ENCODE assay signal across 8 cellular contexts in the genomic region with DNA sequence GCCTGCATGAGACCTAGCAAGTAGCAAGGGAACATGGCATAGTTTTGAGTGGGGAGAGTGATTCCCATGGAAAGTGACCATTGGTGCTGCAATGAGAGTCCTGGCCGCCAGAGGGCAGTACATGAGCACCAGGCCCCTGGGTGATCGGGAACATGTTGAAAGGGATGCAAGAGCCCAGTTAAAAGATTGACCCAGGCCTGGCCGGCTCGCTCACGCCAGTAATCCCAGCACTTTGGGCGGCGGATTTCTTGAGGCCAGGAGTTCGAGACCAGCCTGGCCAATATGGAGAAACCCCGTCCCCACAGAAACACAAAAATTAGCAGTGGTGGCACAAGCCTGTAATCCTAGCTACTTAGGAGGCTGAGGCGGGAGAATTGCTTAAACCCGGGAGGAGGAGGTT. TPM values are rescaled to one million over a fixed set of nuclear protein-coding genes. Genes with fewer than 3 reads are reported as not detected.
A peak's percentile ranks its signal among the peaks of the same experiment; 100 is the strongest.
DNase-seq lines count a peak whose midpoint lies in the region; ATAC-seq and TF ChIP-seq lines count a peak whose summit lies in the region.

No MANE protein-coding gene starts in this region.

- no peaks in the 10 kb centered on the region for H3K36me3 Mint-ChIP-seq in Calu3 (ENCODE audit: insufficient read depth, unreplicated experiment)
- no peaks in the 10 kb centered on the region for H3K36me3 Mint-ChIP-seq in activated naive CD8-positive, alpha-beta T cell treated with anti-CD3 and anti-CD28 coated beads, Interleukin-2, amount 50 U/mL, for 24 hours (ENCODE audit: low read depth)

- DNase-seq in Calu3 (peak; percentile 73), GM20000 (ENCODE audit: low spot score) (peak; percentile 73), SW 1271 (lab: John Stamatoyannopoulos, UW) (peak; percentile 2 to 45), right atrium auricular region (ENCODE audit: low spot score) (peak; percentile 80), gastrocnemius medialis (peak; percentile 19 to 47), SHP77 (lab: John Stamatoyannopoulos, UW) (no peak)
- peak; percentile 66 for DNase-seq in activated naive CD8-positive, alpha-beta T cell treated with anti-CD3 and anti-CD28 coated beads, Interleukin-2, amount 50 U/mL, for 24 hours

- TF ChIP-seq POLR2A in gastrocnemius medialis (IDR thresholded peaks at IDR 0.05) = no peak

- no peak overlapping the region for H3K27ac ChIP-seq in right atrium auricular region
- H3K27ac ChIP-seq in gastrocnemius medialis = no peak overlapping the region

- no peaks in the 10 kb centered on the region for H3K4me1 Mint-ChIP-seq in Calu3 (ENCODE audit: low read depth, unreplicated experiment)
- no peaks in the 10 kb centered on the region for H3K4me1 Mint-ChIP-seq in activated naive CD8-positive, alpha-beta T cell treated with anti-CD3 and anti-CD28 coated beads, Interleukin-2, amount 50 U/mL, for 24 hours

- H3K4me1 ChIP-seq in right atrium auricular region (no peaks in the 10 kb centered on the region), gastrocnemius medialis (no peaks in the 10 kb centered on the region)

- H3K27me3 Mint-ChIP-seq in Calu3 (ENCODE audit: unreplicated experiment) = no peaks in the 10 kb centered on the region
- H3K27me3 Mint-ChIP-seq in activated naive CD8-positive, alpha-beta T cell treated with anti-CD3 and anti-CD28 coated beads, Interleukin-2, amount 50 U/mL, for 24 hours = peaks cover 15% of the 10 kb centered on the region

- H3K27me3 ChIP-seq in right atrium auricular region (no peaks in the 10 kb centered on the region), gastrocnemius medialis (no peaks in the 10 kb centered on the region)

- intact Hi-C loops in Calu3 (cut with micrococcal nuclease; ENCODE audit: unreplicated experiment) (loop anchor here (1.0 to 5.0 kb wide), 3 partner anchors 41 to 77 kb away; no protein-coding TSS in a partner anchor), gastrocnemius medialis (cut with DNase I; ENCODE audit: low total_unique reads) (loop anchor here (1.0 kb wide), 1 partner anchor 77 kb away; no protein-coding TSS in a partner anchor)

- no peak overlapping the region for H3K27ac Mint-ChIP-seq in Calu3 (ENCODE audit: unreplicated experiment)
- H3K27ac Mint-ChIP-seq in activated naive CD8-positive, alpha-beta T cell treated with anti-CD3 and anti-CD28 coated beads, Interleukin-2, amount 50 U/mL, for 24 hours = no peak overlapping the region

- ATAC-seq in HG03558 (IDR thresholded peaks at IDR 0.05; ENCODE audit: extremely low read depth, unreplicated experiment) = peak; percentile 88
- peak; percentile 65 for ATAC-seq in activated naive CD8-positive, alpha-beta T cell treated with anti-CD3 and anti-CD28 coated beads, Interleukin-2, amount 50 U/mL, for 24 hours
- ATAC-seq in gastrocnemius medialis = peak in 1 of 2 donors; percentile 68

- in situ Hi-C loops in gastrocnemius medialis (cut with MboI; ENCODE audit: low sequenced_read_pairs in 4 of 4) = loop anchor here in 2 of 4 donors (5.0 to 10.0 kb wide), 2 partner anchors 74 to 76 kb away; no protein-coding TSS in a partner anchor

- H3K36me3 ChIP-seq in right atrium auricular region (no peaks in the 10 kb centered on the region), gastrocnemius medialis (no peaks in the 10 kb centered on the region)

- no peaks in the 10 kb centered on the region for H3K9me3 ChIP-seq in right atrium auricular region
- H3K9me3 ChIP-seq in gastrocnemius medialis = no peaks in the 10 kb centered on the region

- BruUV-seq in Calu3 (replicated peaks; lab: Mats Ljungman, UMichigan) = no TSS peak

- H3K9me3 Mint-ChIP-seq in Calu3 (ENCODE audit: low read depth, unreplicated experiment) = no peaks in the 10 kb centered on the region
- H3K9me3 Mint-ChIP-seq in activated naive CD8-positive, alpha-beta T cell treated with anti-CD3 and anti-CD28 coated beads, Interleukin-2, amount 50 U/mL, for 24 hours = no peaks in the 10 kb centered on the region

- CTCF ChIA-PET in Calu3 (lab: Charles Lee) = interaction anchor here (0.8 to 3.7 kb wide), 5 partner anchors 21 to 80 kb away, joined by 3 to 41 read pairs (median 4); a partner anchor contains a TSS

- H3K4me3 Mint-ChIP-seq in Calu3 (ENCODE audit: low read depth, unreplicated experiment) = no peak overlapping the region
- no peak overlapping the region for H3K4me3 Mint-ChIP-seq in activated naive CD8-positive, alpha-beta T cell treated with anti-CD3 and anti-CD28 coated beads, Interleukin-2, amount 50 U/mL, for 24 hours

- H3K4me3 ChIP-seq in right atrium auricular region (no peak overlapping the region), gastrocnemius medialis (no peak overlapping the region)

- peak; percentile 87 for TF ChIP-seq CTCF in Calu3 (IDR thresholded peaks at IDR 0.05; ENCODE audit: unreplicated experiment)
- peak; percentile 94 for TF ChIP-seq CTCF in GM20000 (IDR thresholded peaks at IDR 0.05; ENCODE audit: extremely low read depth, missing control alignments)
- TF ChIP-seq CTCF in right atrium auricular region (IDR thresholded peaks at IDR 0.05) = peak; percentile 67 to 88
- TF ChIP-seq CTCF in gastrocnemius medialis (IDR thresholded peaks at IDR 0.05 in 4 of 5, conservative IDR thresholded peaks at IDR 0.05 in 1 of 5) = peak; percentile 39 to 73 (median 70)

RNA-seq across cellular contexts. Expression of a gene that starts 22.2 kb away (rescaled TPM):
- total RNA-seq in Calu3 (2022) (0.61 and 2.1 TPM in 2 replicates), right atrium auricular region (1 to 10 TPM in 1 of 2 donors, under 1 TPM in 1; 0.71 to 5.7 TPM), gastrocnemius medialis (10 to 100 TPM in 1 of 4 donors, 1 to 10 TPM in 2, not detected in 1; 4.8 to 10.1 (median 7.0) TPM)

Comparison
In these comparisons a context has a peak if more than half of its experiments do, and no peak if none do; other contexts are left out.
1. DNase-seq: peak in Calu3 (single experiment), GM20000 (single experiment), SW 1271 (2 of 2), activated naive CD8-positive, alpha-beta T cell treated with anti-CD3 and anti-CD28 coated beads, Interleukin-2, amount 50 U/mL, for 24 hours (single experiment), right atrium auricular region (single experiment) and gastrocnemius medialis (2 of 2); none in SHP77 (0 of 2).
2. Peak in every context shown above with its lines, with median percentiles within 50 percentile points of each other: CTCF ChIP-seq.